In genomic region chr12:120725659-120726509, GRCh38 we compare ENCODE assay signal across 8 cellular contexts. TPM values are rescaled to one million over a fixed set of nuclear protein-coding genes. Genes with fewer than 3 reads are reported as not detected.
DNase-seq lines count a peak whose midpoint lies in the region; ATAC-seq and TF ChIP-seq lines count a peak whose summit lies in the region.

Gene ACADS, plus strand, starts transcription at chr12:120725826. Its CDS starts 60 bp downstream, at chr12:120725886.

- peak within 1 kb of the TSS; percentile 70 for H3K4me3 Mint-ChIP-seq in Calu3 (ENCODE audit: low read depth, unreplicated experiment)

- H3K36me3 ChIP-seq in HUES48 (ENCODE audit: control insufficient read depth, insufficient read depth, low read length) (peaks cover 34% of the 10 kb centered on the region), OCI-LY3 (replicated peaks; ENCODE audit: low read depth, low read length) (peaks cover 37% of the 10 kb centered on the region)

- H3K9me3 ChIP-seq in HUES48 (ENCODE audit: control insufficient read depth, insufficient read depth, low read length) (no peaks in the 10 kb centered on the region), OCI-LY3 (ENCODE audit: insufficient read depth, low read length) (no peaks in the 10 kb centered on the region)

- no peak within 1 kb of the TSS for H2AFZ ChIP-seq in OCI-LY3 (ENCODE audit: low read depth, low read length)

- H3K4me1 ChIP-seq in HUES48 (ENCODE audit: control insufficient read depth, insufficient read depth, low read length) (peaks cover 9% of the 10 kb centered on the region; the same call in 1 of the 2 replicates), OCI-LY3 (ENCODE audit: low read length) (peaks cover 9% of the 10 kb centered on the region; the same call in 1 of the 2 replicates)

- no peaks in the 10 kb centered on the region for H3K79me2 ChIP-seq in OCI-LY3 (ENCODE audit: low read length)

- peaks cover 29% of the 10 kb centered on the region for H3K36me3 Mint-ChIP-seq in Calu3 (ENCODE audit: insufficient read depth, unreplicated experiment)

- TF ChIP-seq CTCF in Calu3 (IDR thresholded peaks at IDR 0.05; ENCODE audit: unreplicated experiment) (no peak), OCI-LY3 (IDR thresholded peaks at IDR 0.05; ENCODE audit: low read depth, low read length) (no peak), epithelial cell of proximal tubule (conservative IDR thresholded peaks at IDR 0.05; ENCODE audit: low read depth, low read length) (peak; percentile 4)

- H3K4me3 ChIP-seq in HUES48 (ENCODE audit: low read depth, low read length) (peak within 1 kb of the TSS; percentile 76), OCI-LY3 (ENCODE audit: low read length) (peak within 1 kb of the TSS; percentile 75), epithelial cell of proximal tubule (ENCODE audit: low read depth, low read length) (peak within 1 kb of the TSS; percentile 61)

- H3K27me3 ChIP-seq in HUES48 (ENCODE audit: control insufficient read depth, insufficient read depth, low read length) = 0 out of 2 replicates have a peak, but pooled peaks cover 6% of the 10 kb centered on the region
- no peaks in the 10 kb centered on the region for H3K27me3 ChIP-seq in OCI-LY3 (ENCODE audit: low read depth, low read length)

- H3K9me3 Mint-ChIP-seq in Calu3 (ENCODE audit: low read depth, unreplicated experiment) = no peaks in the 10 kb centered on the region

- peak; percentile 96 for DNase-seq in Calu3
- DNase-seq in activated T-cell treated with anti-CD3 and anti-CD28 coated beads for 1 hour (ENCODE audit: low read depth) = peak; percentile 83
- no peak for DNase-seq in epithelial cell of proximal tubule (ENCODE audit: low read depth)
- DNase-seq in mucosa of gallbladder (ENCODE audit: low spot score) = peak; percentile 91
- peak; percentile 87 for DNase-seq in stimulated activated CD8-positive, alpha-beta memory T cell treated with anti-CD3 and anti-CD28 coated beads, Interleukin-4, amount 100 ng/mL, for 24 hours (ENCODE audit: low read depth)

- no TSS peak for BruUV-seq in Calu3 (replicated peaks; lab: Mats Ljungman, UMichigan)

- H3K4me1 Mint-ChIP-seq in Calu3 (ENCODE audit: low read depth, unreplicated experiment) = peaks cover 12% of the 10 kb centered on the region

- H3K27ac ChIP-seq in HUES48 (ENCODE audit: low read depth, low read length) (no peak within 1 kb of the TSS), OCI-LY3 (ENCODE audit: low read length) (no peak within 1 kb of the TSS)

- CTCF ChIA-PET in Calu3 (lab: Charles Lee) = no interaction called here

- intact Hi-C loops in Calu3 (cut with micrococcal nuclease; ENCODE audit: unreplicated experiment) = no loop called here

- peak; percentile 95 for ATAC-seq in GM21390 (IDR thresholded peaks at IDR 0.05; ENCODE audit: unreplicated experiment)

- H4K20me1 ChIP-seq in OCI-LY3 (ENCODE audit: insufficient read depth, low read length) = peaks cover 9% of the 10 kb centered on the region; the same call in 1 of the 2 replicates

- H3K27me3 Mint-ChIP-seq in Calu3 (ENCODE audit: unreplicated experiment) = no peaks in the 10 kb centered on the region

- H3K27ac Mint-ChIP-seq in Calu3 (ENCODE audit: unreplicated experiment) = no peak within 1 kb of the TSS

- peak within 1 kb of the TSS; percentile 50; the same call in 1 of the 2 replicates for H3K9ac ChIP-seq in HUES48 (ENCODE audit: low read depth, low read length)
- H3K9ac ChIP-seq in OCI-LY3 (ENCODE audit: low read length) = peak within 1 kb of the TSS; percentile 41

- peak within 1 kb of the TSS; percentile 59 for H3K4me2 ChIP-seq in OCI-LY3 (ENCODE audit: low read length)

RNA-seq across cellular contexts. Expression of gene ACADS, which starts in this region (rescaled TPM):
- 16.1 and 21.2 TPM in 2 replicates for total RNA-seq in Calu3 (2022)
- 16.4 and 25.3 TPM in 2 replicates for total RNA-seq in epithelial cell of proximal tubule
- total RNA-seq in mucosa of gallbladder = 36.9 TPM
